ENCODE assay signal across 9 cellular contexts in the genomic region with DNA sequence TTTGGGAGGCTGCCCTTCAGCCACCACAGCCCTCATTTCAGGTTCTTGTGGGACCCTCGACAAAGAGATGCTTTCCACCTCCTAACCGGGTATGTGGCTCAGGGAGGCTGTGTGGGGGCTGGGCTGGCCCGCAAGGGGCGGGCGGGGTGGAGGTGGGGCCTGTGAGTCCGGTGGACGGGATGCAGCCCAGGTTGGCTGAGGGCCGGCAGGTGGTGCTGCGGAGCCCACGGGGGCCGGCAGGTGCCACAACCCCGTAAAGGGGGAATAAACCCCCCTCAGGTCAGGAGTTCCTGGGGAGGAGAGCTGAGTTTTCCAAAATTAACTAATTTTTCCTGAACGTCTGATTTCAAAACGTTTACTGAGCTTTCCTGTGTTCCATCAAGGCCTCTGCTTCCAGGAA.
DNase-seq lines count a peak whose midpoint lies in the region; ATAC-seq, FAIRE-seq and TF ChIP-seq lines count a peak whose summit lies in the region.
"Had no signal": no experiment of that assay in that cellular context is flagged by ENCODE, and none has a peak within 500 bp of the region (broad histone marks: within the 10 kb centered on the region; RNA-seq: fewer than 3 reads in every experiment).

No MANE protein-coding gene starts in this region.

- no peak overlapping the region for H3K27ac ChIP-seq in OCI-LY3 (ENCODE audit: low read length)

- DNase-seq in stimulated activated naive CD8-positive, alpha-beta T cell treated with anti-CD3 and anti-CD28 coated beads, Interleukin-15, Interleukin-2, amounts not matched to agents 100 U/mL and 50 U/mL, for 24 hours, result peak; percentile 46
- no peak for DNase-seq in stimulated activated naive CD8-positive, alpha-beta T cell treated with anti-CD3 and anti-CD28 coated beads, Interleukin-15, amount 100 ng/mL, for 72 hours
- DNase-seq in germinal center (ENCODE audit: low spot score) (peak; percentile 46), urothelium cell line (ENCODE audit: low spot score) (peak; percentile 68), dedifferentiated amniotic fluid mesenchymal stem cell (ENCODE audit: extremely low spot score) (no peak), retina (no peak)

- H3K27ac Mint-ChIP-seq in stimulated activated naive CD8-positive, alpha-beta T cell treated with anti-CD3 and anti-CD28 coated beads, Interleukin-15, amount 100 ng/mL, for 72 hours, result no peak overlapping the region
- H3K27ac Mint-ChIP-seq: activated T-cell treated with anti-CD3 and anti-CD28 coated beads, Interleukin-2, amount 50 U/mL, for 72 hours had no signal

- no peak overlapping the region for H3K4me3 ChIP-seq in OCI-LY3 (ENCODE audit: low read length)

- no peaks in the 10 kb centered on the region for H3K27me3 ChIP-seq in OCI-LY3 (ENCODE audit: low read depth, low read length)

- no peaks in the 10 kb centered on the region for H3K27me3 Mint-ChIP-seq in stimulated activated naive CD8-positive, alpha-beta T cell treated with anti-CD3 and anti-CD28 coated beads, Interleukin-15, amount 100 ng/mL, for 72 hours

- ATAC-seq in stimulated activated naive CD8-positive, alpha-beta T cell treated with anti-CD3 and anti-CD28 coated beads, Interleukin-15, Interleukin-2, amounts not matched to agents 100 U/mL and 50 U/mL, for 24 hours, result no peak
- no peak for ATAC-seq in stimulated activated naive CD8-positive, alpha-beta T cell treated with anti-CD3 and anti-CD28 coated beads, Interleukin-15, amount 100 ng/mL, for 72 hours
- ATAC-seq in HG02588 (IDR thresholded peaks at IDR 0.05; ENCODE audit: unreplicated experiment), result no peak
- ATAC-seq: activated T-cell treated with anti-CD3 and anti-CD28 coated beads, Interleukin-2, amount 50 U/mL, for 72 hours had no signal

- TF ChIP-seq CTCF in OCI-LY3 (IDR thresholded peaks at IDR 0.05; ENCODE audit: low read depth, low read length), result peak; percentile 74

- peak overlapping the region; percentile 21 for H3K4me2 ChIP-seq in OCI-LY3 (ENCODE audit: low read length)

- no peaks in the 10 kb centered on the region for H4K20me1 ChIP-seq in OCI-LY3 (ENCODE audit: insufficient read depth, low read length)

- no peaks in the 10 kb centered on the region for H3K4me1 Mint-ChIP-seq in stimulated activated naive CD8-positive, alpha-beta T cell treated with anti-CD3 and anti-CD28 coated beads, Interleukin-15, amount 100 ng/mL, for 72 hours

- peaks cover 5% of the 10 kb centered on the region for H3K4me1 ChIP-seq in OCI-LY3 (ENCODE audit: low read length)

- no peak overlapping the region for H3K4me3 Mint-ChIP-seq in stimulated activated naive CD8-positive, alpha-beta T cell treated with anti-CD3 and anti-CD28 coated beads, Interleukin-15, amount 100 ng/mL, for 72 hours
- H3K4me3 Mint-ChIP-seq: activated T-cell treated with anti-CD3 and anti-CD28 coated beads, Interleukin-2, amount 50 U/mL, for 72 hours had no signal

- no peaks in the 10 kb centered on the region for H3K36me3 ChIP-seq in OCI-LY3 (replicated peaks; ENCODE audit: low read depth, low read length)

- H3K79me2 ChIP-seq in OCI-LY3 (ENCODE audit: low read length), result no peaks in the 10 kb centered on the region

- no peak overlapping the region for H3K9ac ChIP-seq in OCI-LY3 (ENCODE audit: low read length)

- no peaks in the 10 kb centered on the region for H3K9me3 Mint-ChIP-seq in stimulated activated naive CD8-positive, alpha-beta T cell treated with anti-CD3 and anti-CD28 coated beads, Interleukin-15, amount 100 ng/mL, for 72 hours
- H3K9me3 Mint-ChIP-seq: activated T-cell treated with anti-CD3 and anti-CD28 coated beads, Interleukin-2, amount 50 U/mL, for 72 hours had no signal

- H2AFZ ChIP-seq in OCI-LY3 (ENCODE audit: low read depth, low read length), result no peak overlapping the region

- H3K9me3 ChIP-seq in OCI-LY3 (ENCODE audit: insufficient read depth, low read length), result no peaks in the 10 kb centered on the region

- FAIRE-seq in urothelium cell line (lab: Jason Lieb, UNC), result peak; percentile 9

Comparison
In these comparisons a context has a peak if more than half of its experiments do, and no peak if none do; other contexts are left out.
1. DNase-seq: peak in stimulated activated naive CD8-positive, alpha-beta T cell treated with anti-CD3 and anti-CD28 coated beads, Interleukin-15, Interleukin-2, amounts not matched to agents 100 U/mL and 50 U/mL, for 24 hours (single experiment), germinal center (single experiment) and urothelium cell line (single experiment); none in stimulated activated naive CD8-positive, alpha-beta T cell treated with anti-CD3 and anti-CD28 coated beads, Interleukin-15, amount 100 ng/mL, for 72 hours (0 of 2), dedifferentiated amniotic fluid mesenchymal stem cell (single experiment) and retina (single experiment).